Comparison of ENCODE assay signal across 12 cellular contexts in the genomic region with DNA sequence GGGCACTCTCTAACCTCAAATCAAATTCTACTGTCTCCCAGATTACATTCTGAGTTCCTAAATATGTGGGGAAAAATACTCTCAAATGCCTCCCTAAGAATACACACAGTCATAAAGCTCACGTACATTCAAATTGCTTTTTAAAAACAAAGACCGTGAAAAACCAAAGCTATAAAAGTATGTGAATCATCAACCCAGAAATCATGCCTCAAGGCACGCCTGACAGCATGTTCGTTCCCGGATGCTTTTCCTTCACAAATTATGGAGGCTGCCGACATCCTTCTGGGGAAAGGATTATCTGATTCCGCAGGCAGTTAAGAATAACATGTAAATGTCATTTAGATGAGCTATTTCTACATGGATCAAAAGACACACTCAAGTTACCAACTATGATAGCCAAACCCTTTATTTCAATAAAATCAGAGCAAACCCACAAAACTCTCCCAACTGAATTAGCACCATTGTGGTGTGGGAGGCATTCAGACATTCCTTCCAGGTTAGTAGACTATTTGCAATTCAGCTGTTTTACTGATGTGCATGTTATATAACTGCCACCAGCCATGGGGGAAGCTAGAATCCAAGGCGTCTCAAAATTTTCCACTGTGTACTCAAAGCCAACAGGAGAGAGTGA.
A peak's percentile ranks its signal among the peaks of the same experiment; 100 is the strongest.
DNase-seq lines count a peak whose midpoint lies in the region; ATAC-seq, FAIRE-seq and TF ChIP-seq lines count a peak whose summit lies in the region.
"Had no signal": no experiment of that assay in that cellular context is flagged by ENCODE, and none has a peak within 500 bp of the region (broad histone marks: within the 10 kb centered on the region; RNA-seq: fewer than 3 reads in every experiment).

No MANE protein-coding gene starts in this region.

- no peak overlapping the region for H3K27ac Mint-ChIP-seq in CD4-positive, alpha-beta memory T cell
- H3K27ac Mint-ChIP-seq: activated B cell treated with CpG ODN at 0.5 μM for 24 hours; activated naive CD4-positive, alpha-beta T cell treated with anti-CD3 and anti-CD28 coated beads, Interleukin-2, amount 50 U/mL, for 72 hours had no signal

- peak; percentile 48 for DNase-seq in HTR-8/SVneo (ENCODE audit: insufficient read length, low spot score)
- DNase-seq in brain microvascular endothelial cell = no peak
- DNase-seq in kidney tubule cell (ENCODE audit: low spot score) = peak; percentile 91
- no peak for DNase-seq in aorta
- no peak for DNase-seq in SKM-1 (lab: John Stamatoyannopoulos, UW; ENCODE audit: unreplicated experiment)
- DNase-seq in CD4-positive, alpha-beta memory T cell = no peak
- DNase-seq: activated B cell treated with CpG ODN at 0.5 μM for 24 hours; GF-D8; naive thymus-derived CD8-positive, alpha-beta T cell; NCI-H526 had no signal

- no peak for ATAC-seq in aorta (ENCODE audit: low FRiP score)
- ATAC-seq in HG02610 (IDR thresholded peaks at IDR 0.05; ENCODE audit: unreplicated experiment) = no peak
- ATAC-seq: activated naive CD4-positive, alpha-beta T cell treated with anti-CD3 and anti-CD28 coated beads, Interleukin-2, amount 50 U/mL, for 72 hours; naive thymus-derived CD8-positive, alpha-beta T cell had no signal

- no peaks in the 10 kb centered on the region for H3K9me3 ChIP-seq in aorta (ENCODE audit: control insufficient read depth, low read length)
- H3K9me3 ChIP-seq in CD4-positive, alpha-beta memory T cell (ENCODE audit: control insufficient read depth in 1 of 2, low read length in 2 of 2) = no peaks in the 10 kb centered on the region

- H3K36me3 ChIP-seq in brain microvascular endothelial cell (replicated peaks) (no peaks in the 10 kb centered on the region), aorta (ENCODE audit: control insufficient read depth in 1 of 2, insufficient read depth in 2 of 2, low read length in 1 of 2) (no peaks in the 10 kb centered on the region)
- no peaks in the 10 kb centered on the region for H3K36me3 ChIP-seq in CD4-positive, alpha-beta memory T cell (ENCODE audit: insufficient read depth, low read length)

- H3K4me1 ChIP-seq in aorta (ENCODE audit: control insufficient read depth in 1 of 2, insufficient read depth in 2 of 2, low read length in 2 of 2) = peaks cover 0 to 5% of the 10 kb centered on the region in 2 donors
- H3K4me1 ChIP-seq in CD4-positive, alpha-beta memory T cell (ENCODE audit: insufficient read depth, low read length) = no peaks in the 10 kb centered on the region

- no peaks in the 10 kb centered on the region for H3K27me3 Mint-ChIP-seq in CD4-positive, alpha-beta memory T cell
- H3K27me3 Mint-ChIP-seq: activated B cell treated with CpG ODN at 0.5 μM for 24 hours; naive thymus-derived CD8-positive, alpha-beta T cell had no signal

- H3K4me1 Mint-ChIP-seq in CD4-positive, alpha-beta memory T cell = peaks cover 0 to 8% (median 4%) of the 10 kb centered on the region in 4 donors

- H3K4me3 ChIP-seq in brain microvascular endothelial cell (ENCODE audit: low read depth, low read length) = no peak overlapping the region
- H3K4me3 ChIP-seq in aorta (ENCODE audit: low read length in 2 of 2) = no peak overlapping the region
- H3K4me3 ChIP-seq in CD4-positive, alpha-beta memory T cell (ENCODE audit: low read length in 2 of 2) = no peak overlapping the region

- TF ChIP-seq CTCF in brain microvascular endothelial cell (IDR thresholded peaks at IDR 0.05; ENCODE audit: low read depth, low read length, missing control alignments) = no peak

- H3K27me3 ChIP-seq in brain microvascular endothelial cell (replicated peaks) = no peaks in the 10 kb centered on the region
- H3K27me3 ChIP-seq in aorta (ENCODE audit: control insufficient read depth in 1 of 2, insufficient read depth in 2 of 2, low read length in 1 of 2) = no peaks in the 10 kb centered on the region
- no peaks in the 10 kb centered on the region for H3K27me3 ChIP-seq in CD4-positive, alpha-beta memory T cell (ENCODE audit: insufficient read depth, low read length)

- H3K4me3 Mint-ChIP-seq in CD4-positive, alpha-beta memory T cell = no peak overlapping the region
- H3K4me3 Mint-ChIP-seq: activated B cell treated with CpG ODN at 0.5 μM for 24 hours; naive thymus-derived CD8-positive, alpha-beta T cell had no signal

- H3K27ac ChIP-seq in brain microvascular endothelial cell (peak overlapping the region; percentile 63), aorta (ENCODE audit: low read depth in 1 of 2, low read length in 2 of 2) (peak overlapping the region; percentile 2 to 56)
- no peak overlapping the region for H3K27ac ChIP-seq in CD4-positive, alpha-beta memory T cell (ENCODE audit: low read depth, low read length)

- CTCF ChIA-PET in CD4-positive, alpha-beta memory T cell (lab: Charles Lee; ENCODE audit: partially characterized antibody) = interaction anchor here (1.0 to 1.9 kb wide), 3 partner anchors 11 to 455 kb away, joined by 3 to 7 read pairs (median 4); no protein-coding TSS in a partner anchor

- peak; percentile 16 for FAIRE-seq in HTR-8/SVneo (lab: Jason Lieb, UNC)

- in situ Hi-C loops in brain microvascular endothelial cell (cut with HindIII; ENCODE audit: low pct_ligation_motif_present, low sequenced_read_pairs) = loop anchor here (25.0 kb wide), 1 partner anchor 394 kb away; a partner anchor contains a TSS

- no peaks in the 10 kb centered on the region for H3K36me3 Mint-ChIP-seq in CD4-positive, alpha-beta memory T cell
- H3K36me3 Mint-ChIP-seq: activated naive CD4-positive, alpha-beta T cell treated with anti-CD3 and anti-CD28 coated beads, Interleukin-2, amount 50 U/mL, for 72 hours; naive thymus-derived CD8-positive, alpha-beta T cell had no signal

- POLR2A ChIA-PET in CD4-positive, alpha-beta memory T cell (lab: Charles Lee; ENCODE audit: partially characterized antibody) = no interaction called here

- 78 to 79% methylated on average over 8 of the region's 8 CpGs for WGBS in aorta, 2 donors

- no peaks in the 10 kb centered on the region for H3K9me3 Mint-ChIP-seq in CD4-positive, alpha-beta memory T cell
- H3K9me3 Mint-ChIP-seq: activated B cell treated with CpG ODN at 0.5 μM for 24 hours; activated naive CD4-positive, alpha-beta T cell treated with anti-CD3 and anti-CD28 coated beads, Interleukin-2, amount 50 U/mL, for 72 hours; naive thymus-derived CD8-positive, alpha-beta T cell had no signal

- intact Hi-C loops in aorta (cut with DNase I) = loop anchor here (5.0 to 10.0 kb wide), 4 partner anchors 74 to 454 kb away; no protein-coding TSS in a partner anchor
- intact Hi-C loops in CD4-positive, alpha-beta memory T cell (cut with micrococcal nuclease) = no loop called here

Comparison
In these comparisons a context has a peak if more than half of its experiments do, and no peak if none do; other contexts are left out.
1. DNase-seq: peak in HTR-8/SVneo (single experiment) and kidney tubule cell (single experiment); none in brain microvascular endothelial cell (single experiment), aorta (0 of 2), SKM-1 (single experiment) and CD4-positive, alpha-beta memory T cell (0 of 5).